8 cellular contexts compared by ENCODE assay signal in genomic region chr4:2817701-2818350, GRCh38. TPM values are rescaled to one million over a fixed set of nuclear protein-coding genes. Genes with fewer than 3 reads are reported as not detected.
DNase-seq lines count a peak whose midpoint lies in the region; ATAC-seq and TF ChIP-seq lines count a peak whose summit lies in the region.

No MANE protein-coding gene starts in this region.

- peaks cover 20% of the 10 kb centered on the region for H3K36me3 Mint-ChIP-seq in MCF 10A (ENCODE audit: insufficient read depth, unreplicated experiment)

- H3K4me2 ChIP-seq in MM.1S (ENCODE audit: low read depth, low read length) = peak overlapping the region; percentile 88

- H3K27ac Mint-ChIP-seq in MCF 10A (ENCODE audit: low read depth, unreplicated experiment) = peak overlapping the region; percentile 65

- intact Hi-C loops in MCF 10A (cut with micrococcal nuclease) (no loop called here), testis (cut with DNase I; ENCODE audit: low total_unique reads) (no loop called here), head of caudate nucleus (cut with DNase I) (no loop called here)

- no peaks in the 10 kb centered on the region for H3K9me2 ChIP-seq in MM.1S (replicated peaks; ENCODE audit: insufficient read depth, low read length)

- no peak overlapping the region for H3K27ac ChIP-seq in MM.1S (ENCODE audit: low read length)
- H3K27ac ChIP-seq in testis = no peak overlapping the region

- peak; percentile 57 for DNase-seq in MM.1S
- DNase-seq in MCF 10A (ENCODE audit: unreplicated experiment) = peak; percentile 56
- peak; percentile 44 for DNase-seq in kidney tubule cell (ENCODE audit: low spot score)
- DNase-seq in testis = no peak
- no peak for DNase-seq in head of caudate nucleus
- DNase-seq in middle frontal gyrus (ENCODE audit: extremely low spot score, low spot score) = no peak

- POLR2A ChIA-PET in MCF 10A (lab: Yijun Ruan, JAX) = interaction anchor here (0.6 to 2.9 kb wide), 10 partner anchors 12 to 118 kb away, joined by 3 to 17 read pairs (median 6); partner anchors contain the start of gene ADD1

- H3F3A ChIP-seq in MM.1S (ENCODE audit: insufficient read depth, low read length) = no peaks in the 10 kb centered on the region

- peaks cover 10% of the 10 kb centered on the region for H3K4me1 ChIP-seq in MM.1S (ENCODE audit: low read length)
- H3K4me1 ChIP-seq in testis = peaks cover 10% of the 10 kb centered on the region

- no peak for TF ChIP-seq POLR2A in testis (IDR thresholded peaks at IDR 0.05)

- no peaks in the 10 kb centered on the region for H3K36me3 ChIP-seq in MM.1S (replicated peaks; ENCODE audit: insufficient read depth, low read length)
- no peaks in the 10 kb centered on the region for H3K36me3 ChIP-seq in testis (ENCODE audit: low read depth, missing control alignments)

- 15 to 23% methylated on average over 14 to 56 of the region's 65 CpGs for WGBS in testis, 2 donors

- TF ChIP-seq CTCF in MM.1S (IDR thresholded peaks at IDR 0.05; ENCODE audit: low read length) (no peak), MCF 10A (IDR thresholded peaks at IDR 0.05; ENCODE audit: unreplicated experiment) (no peak), testis (IDR thresholded peaks at IDR 0.05) (no peak)

- H3K9me3 Mint-ChIP-seq in MCF 10A (ENCODE audit: unreplicated experiment) = no peaks in the 10 kb centered on the region

- CTCF ChIA-PET in MCF 10A (lab: Yijun Ruan, JAX) = interaction anchor here (0.5 to 1.6 kb wide), 3 partner anchors 54 to 598 kb away, joined by 3 to 4 read pairs (median 4); no protein-coding TSS in a partner anchor

- H3K4me3 ChIP-seq in GM08714 (ENCODE audit: low read length) (peak overlapping the region; percentile 40; the same call in 1 of the 2 replicates), MM.1S (ENCODE audit: low read length) (peak overlapping the region; percentile 50), testis (peak overlapping the region; percentile 46 to 59)

- BruUV-seq in MCF 10A (replicated peaks; lab: Mats Ljungman, UMichigan) = no TSS peak

- H3K79me2 ChIP-seq in MM.1S (ENCODE audit: low read length) = peaks cover 72% of the 10 kb centered on the region

- no peaks in the 10 kb centered on the region for H3K27me3 Mint-ChIP-seq in MCF 10A (ENCODE audit: insufficient read depth, unreplicated experiment)

- H4K20me1 ChIP-seq in MM.1S (ENCODE audit: insufficient read depth, low read length) = no peaks in the 10 kb centered on the region

- H3K9me3 ChIP-seq in MM.1S (replicated peaks; ENCODE audit: insufficient read depth, low read length) = no peaks in the 10 kb centered on the region
- H3K9me3 ChIP-seq in testis = no peaks in the 10 kb centered on the region

- no peaks in the 10 kb centered on the region for H3K27me3 ChIP-seq in MM.1S (replicated peaks; ENCODE audit: insufficient read depth, low read length)
- H3K27me3 ChIP-seq in testis = no peaks in the 10 kb centered on the region

- H3K4me3 Mint-ChIP-seq in MCF 10A (ENCODE audit: unreplicated experiment) = peak overlapping the region; percentile 67

- ATAC-seq in HG02759 (IDR thresholded peaks at IDR 0.05; ENCODE audit: unreplicated experiment) = no peak

- H3K9ac ChIP-seq in MM.1S (ENCODE audit: low read length) = no peak overlapping the region; the same call in 1 of the 2 replicates

- peak overlapping the region; percentile 50; the same call in 1 of the 2 replicates for H2AFZ ChIP-seq in MM.1S (ENCODE audit: low read length)

- peaks cover 15% of the 10 kb centered on the region for H3K4me1 Mint-ChIP-seq in MCF 10A (ENCODE audit: insufficient read depth, unreplicated experiment)

RNA-seq across cellular contexts. Expression of gene SH3BP2, which starts 24.9 kb away (rescaled TPM):
- total RNA-seq in MCF 10A (2022) (48.4 and 57.9 TPM in 2 replicates), testis (10 to 100 TPM; 45.0 to 47.3 TPM)
- polyA plus RNA-seq in testis (ENCODE audit: insufficient read depth, low read depth, low replicate concordance) = 26.6 TPM

RNA-seq across cellular contexts. Expression of gene ADD1, which starts 25.8 kb away (rescaled TPM):
- total RNA-seq in MCF 10A (2022) (131 and 161 TPM in 2 replicates), testis (100 to 1,000 TPM; 318 to 355 TPM)
- 233 TPM for polyA plus RNA-seq in testis (ENCODE audit: insufficient read depth, low read depth, low replicate concordance)

Comparison
In these comparisons a context has a peak if more than half of its experiments do, and no peak if none do; other contexts are left out.
1. DNase-seq: peak in MM.1S (single experiment), MCF 10A (single experiment) and kidney tubule cell (single experiment); none in testis (single experiment), head of caudate nucleus (0 of 42) and middle frontal gyrus (single experiment).
2. Peak in every context shown above with its lines, with median percentiles within 50 percentile points of each other: H3K4me3 ChIP-seq.